ENCODE assay signal across 13 cellular contexts in genomic region chr2:236551843-236552542, GRCh38. TPM values are rescaled to one million over a fixed set of nuclear protein-coding genes. Genes with fewer than 3 reads are reported as not detected.
DNase-seq lines count a peak whose midpoint lies in the region; ATAC-seq and TF ChIP-seq lines count a peak whose summit lies in the region.
"Had no signal": no experiment of that assay in that cellular context is flagged by ENCODE, and none has a peak within 500 bp of the region (broad histone marks: within the 10 kb centered on the region; RNA-seq: fewer than 3 reads in every experiment).

No MANE protein-coding gene starts in this region.

- DNase-seq in GM23338 (ENCODE audit: low spot score) (peak; percentile 35), kidney glomerular epithelial cell (lab: John Stamatoyannopoulos, UW) (no peak), NOMO-1 treated with DMSO at 0.1 percent for 48 hours (lab: John Stamatoyannopoulos, UW; ENCODE audit: unreplicated experiment) (no peak), mucosa of gallbladder (ENCODE audit: low spot score) (no peak)
- no peak for DNase-seq in activated CD8-positive, alpha-beta T cell treated with anti-CD3 and anti-CD28 coated beads, Interleukin-2, amount 10 ng/mL, durations not matched to agents 7 days and 5 days
- no peak for DNase-seq in natural killer cell treated with Interleukin-12 subunit alpha and Interleukin-12 subunit beta and Interleukin-15 and Interleukin-18, amount 100 ng/mL, for 72 hours (ENCODE audit: low spot score)
- no peak for DNase-seq in stimulated activated CD4-positive, alpha-beta T cell treated with anti-CD3 and anti-CD28 coated beads, Interleukin-4, amount 100 ng/mL, for 1 hour
- DNase-seq: Calu3; islet precursor cell; stimulated activated CD4-positive, alpha-beta T cell treated with anti-CD3 and anti-CD28 coated beads, Interleukin-15, amount 100 ng/mL, for 24 hours had no signal

- peaks cover 6% of the 10 kb centered on the region for H3K4me1 ChIP-seq in GM23338 (ENCODE audit: insufficient read depth)

- CTCF ChIA-PET in activated CD8-positive, alpha-beta T cell treated with anti-CD3 and anti-CD28 coated beads, Interleukin-2, amount 10 ng/mL, durations not matched to agents 7 days and 5 days (lab: Charles Lee) = interaction anchor here (1.6 kb wide), 1 partner anchor 17 kb away, joined by 9 read pairs; the partner anchor contains the start of gene ACKR3

- H3F3A ChIP-seq in GM23338 (replicated peaks; ENCODE audit: low read depth) = no peaks in the 10 kb centered on the region

- no peaks in the 10 kb centered on the region for H3K27me3 ChIP-seq in GM23338 (ENCODE audit: insufficient read depth)
- H3K27me3 ChIP-seq: neutrophil had no signal

- no peaks in the 10 kb centered on the region for H3K36me3 ChIP-seq in GM23338 (ENCODE audit: insufficient read depth)
- H3K36me3 ChIP-seq: neutrophil had no signal

- H3K4me3 Mint-ChIP-seq in GM23338 = no peak overlapping the region
- H3K4me3 Mint-ChIP-seq in activated CD8-positive, alpha-beta T cell treated with anti-CD3 and anti-CD28 coated beads, Interleukin-2, amount 10 ng/mL, durations not matched to agents 7 days and 5 days = no peak overlapping the region
- peak overlapping the region; percentile 47 for H3K4me3 Mint-ChIP-seq in natural killer cell treated with Interleukin-12 subunit alpha and Interleukin-12 subunit beta and Interleukin-15 and Interleukin-18, amount 100 ng/mL, for 72 hours

- no peak for ATAC-seq in GM18505 (IDR thresholded peaks at IDR 0.05; ENCODE audit: unreplicated experiment)
- peak; percentile 88 for ATAC-seq in GM23338
- no peak for ATAC-seq in activated CD8-positive, alpha-beta T cell treated with anti-CD3 and anti-CD28 coated beads, Interleukin-2, amount 10 ng/mL, durations not matched to agents 7 days and 5 days
- ATAC-seq in natural killer cell treated with Interleukin-12 subunit alpha and Interleukin-12 subunit beta and Interleukin-15 and Interleukin-18, amount 100 ng/mL, for 72 hours = no peak

- H3K4me3 ChIP-seq in GM23338 = no peak overlapping the region

- peak overlapping the region; percentile 32; the same call in 1 of the 2 replicates for H3K27ac Mint-ChIP-seq in GM23338
- H3K27ac Mint-ChIP-seq in activated CD8-positive, alpha-beta T cell treated with anti-CD3 and anti-CD28 coated beads, Interleukin-2, amount 10 ng/mL, durations not matched to agents 7 days and 5 days = peak overlapping the region; percentile 66
- peak overlapping the region; percentile 12 to 36 for H3K27ac Mint-ChIP-seq in natural killer cell treated with Interleukin-12 subunit alpha and Interleukin-12 subunit beta and Interleukin-15 and Interleukin-18, amount 100 ng/mL, for 72 hours

- no peak overlapping the region for H3K27ac ChIP-seq in GM23338 (ENCODE audit: low read depth)
- H3K27ac ChIP-seq: KMS-11, neutrophil had no signal

- H3K4me2 ChIP-seq in GM23338 = 0 out of 2 replicates have a peak overlapping the region, but pooled peaks have one; percentile 5
- H3K4me2 ChIP-seq: KMS-11 had no signal

- POLR2A ChIA-PET in activated CD8-positive, alpha-beta T cell treated with anti-CD3 and anti-CD28 coated beads, Interleukin-2, amount 10 ng/mL, durations not matched to agents 7 days and 5 days (lab: Charles Lee) = interaction anchor here (1.6 kb wide), 1 partner anchor 18 kb away, joined by 5 read pairs; the partner anchor contains the start of gene ACKR3

- TF ChIP-seq POLR2A in GM18505 (IDR thresholded peaks at IDR 0.05; ENCODE audit: borderline replicate concordance, extremely low read depth, insufficient read depth, insufficient read length) = peak; percentile 18

- peaks cover 11% of the 10 kb centered on the region for H3K27me3 Mint-ChIP-seq in GM23338 (ENCODE audit: insufficient read depth, low read depth, poor library complexity)
- H3K27me3 Mint-ChIP-seq in activated CD8-positive, alpha-beta T cell treated with anti-CD3 and anti-CD28 coated beads, Interleukin-2, amount 10 ng/mL, durations not matched to agents 7 days and 5 days (ENCODE audit: low read depth) = no peaks in the 10 kb centered on the region
- H3K27me3 Mint-ChIP-seq in natural killer cell treated with Interleukin-12 subunit alpha and Interleukin-12 subunit beta and Interleukin-15 and Interleukin-18, amount 100 ng/mL, for 72 hours = peaks cover 0 to 3% of the 10 kb centered on the region in 2 donors

- peak overlapping the region; percentile 54; the same call in 1 of the 2 replicates for H2AFZ ChIP-seq in GM23338

- peaks cover 30% of the 10 kb centered on the region for H3K4me1 Mint-ChIP-seq in GM23338
- H3K4me1 Mint-ChIP-seq in activated CD8-positive, alpha-beta T cell treated with anti-CD3 and anti-CD28 coated beads, Interleukin-2, amount 10 ng/mL, durations not matched to agents 7 days and 5 days (ENCODE audit: low read depth) = peaks cover 85% of the 10 kb centered on the region
- peaks cover 47 to 80% of the 10 kb centered on the region in 2 donors for H3K4me1 Mint-ChIP-seq in natural killer cell treated with Interleukin-12 subunit alpha and Interleukin-12 subunit beta and Interleukin-15 and Interleukin-18, amount 100 ng/mL, for 72 hours (ENCODE audit: low read depth in 2 of 2)

- no peaks in the 10 kb centered on the region for H4K20me1 ChIP-seq in GM23338 (replicated peaks; ENCODE audit: insufficient read depth)

- H3K9me2 ChIP-seq in GM23338 (ENCODE audit: insufficient read depth) = peaks cover 9% of the 10 kb centered on the region; the same call in 1 of the 2 replicates

- no peaks in the 10 kb centered on the region for H3K79me2 ChIP-seq in GM23338 (replicated peaks; ENCODE audit: insufficient read depth)

- peaks cover 6% of the 10 kb centered on the region; the same call in 1 of the 3 replicates for H3K9me3 Mint-ChIP-seq in GM23338
- peaks cover 31% of the 10 kb centered on the region for H3K9me3 Mint-ChIP-seq in activated CD8-positive, alpha-beta T cell treated with anti-CD3 and anti-CD28 coated beads, Interleukin-2, amount 10 ng/mL, durations not matched to agents 7 days and 5 days (ENCODE audit: insufficient read depth)
- H3K9me3 Mint-ChIP-seq in natural killer cell treated with Interleukin-12 subunit alpha and Interleukin-12 subunit beta and Interleukin-15 and Interleukin-18, amount 100 ng/mL, for 72 hours = no peaks in the 10 kb centered on the region

- H3K36me3 Mint-ChIP-seq in GM23338 (ENCODE audit: low read depth) = no peaks in the 10 kb centered on the region; the same call in 2 of the 3 replicates
- H3K36me3 Mint-ChIP-seq in activated CD8-positive, alpha-beta T cell treated with anti-CD3 and anti-CD28 coated beads, Interleukin-2, amount 10 ng/mL, durations not matched to agents 7 days and 5 days (ENCODE audit: low read depth) = peaks cover 80% of the 10 kb centered on the region
- H3K36me3 Mint-ChIP-seq in natural killer cell treated with Interleukin-12 subunit alpha and Interleukin-12 subunit beta and Interleukin-15 and Interleukin-18, amount 100 ng/mL, for 72 hours = peaks cover 11% of the 10 kb centered on the region

- no peak for TF ChIP-seq CTCF in GM23338 (conservative IDR thresholded peaks at IDR 0.05; ENCODE audit: low read depth in 2 of 2)

TF ChIP-seq in GM23338, 12 proteins besides CTCF, POLR2A, EP300 and RAD21 (continues in another document):
- TF ChIP-seq ETS1 (IDR thresholded peaks at IDR 0.05) = no peak

RNA-seq across cellular contexts. Expression of gene ACKR3, which starts 17.6 kb away (rescaled TPM):
- 3.0 and 3.1 TPM in 2 replicates for total RNA-seq in GM23338 (2014; rRNA removed; shearing (Covaris generic))
- polyA plus RNA-seq in GM23338 (2016; fragmentation: Nextera tagmentation; extraction: Ambion mirVana) = 0.57 and 1.0 TPM in 2 replicates
- total RNA-seq in activated CD8-positive, alpha-beta T cell treated with anti-CD3 and anti-CD28 coated beads, Interleukin-2, amount 10 ng/mL, durations not matched to agents 7 days and 5 days = 1 to 10 TPM; 3.6 TPM
- total RNA-seq in natural killer cell treated with Interleukin-12 subunit alpha and Interleukin-12 subunit beta and Interleukin-15 and Interleukin-18, amount 100 ng/mL, for 72 hours = under 1 TPM in 1 of 2 donors, not detected in 1; 0.33 TPM
- total RNA-seq in mucosa of gallbladder = 12.0 TPM
